In the genomic region with DNA sequence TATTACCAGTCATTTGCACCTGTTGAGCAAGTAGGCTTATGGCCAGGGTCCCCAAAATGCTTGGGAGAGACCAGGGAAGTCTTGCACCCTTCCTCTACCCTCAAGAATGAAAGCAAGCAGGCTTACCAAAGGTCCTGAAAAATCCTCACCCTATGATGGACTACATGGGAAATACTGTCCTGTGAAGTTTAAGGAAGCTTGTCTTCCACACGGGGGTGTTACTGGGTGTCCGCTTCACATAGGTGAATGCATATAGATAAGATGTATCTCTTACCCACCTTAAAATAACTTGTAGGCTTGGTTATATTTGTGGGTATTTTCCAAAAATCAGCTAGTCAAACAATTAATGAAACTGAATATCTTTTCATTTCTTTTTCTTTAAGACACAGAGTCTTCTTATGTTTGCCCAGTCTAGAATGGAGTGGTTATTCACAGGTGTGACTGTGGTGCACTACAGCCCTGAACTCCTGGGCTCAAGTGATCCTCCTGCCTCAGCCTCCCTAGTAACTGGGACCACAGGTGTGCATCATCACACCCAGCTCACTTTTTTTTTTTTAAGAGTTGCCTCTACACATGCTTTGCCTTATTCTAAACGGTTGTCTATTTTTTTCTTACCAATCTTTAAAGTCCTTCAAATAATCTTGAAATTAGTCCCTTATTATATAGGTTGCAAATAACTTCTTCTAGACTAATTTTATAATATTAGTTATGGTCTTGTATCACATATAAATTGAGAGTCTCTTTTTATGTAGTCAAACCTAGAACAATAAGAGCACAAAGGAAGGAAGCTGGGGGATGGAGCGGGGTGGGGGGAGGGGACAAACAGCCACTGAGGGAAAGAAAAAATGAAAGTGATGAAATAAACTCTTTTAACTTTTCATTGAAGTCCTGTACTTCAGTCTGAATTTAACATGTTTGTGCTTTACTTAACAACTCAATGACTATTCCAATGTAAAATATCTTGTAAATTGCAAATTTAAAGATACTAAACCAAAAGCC, we compare ENCODE assay signal across 32 cellular contexts. TPM values are rescaled to one million over a fixed set of nuclear protein-coding genes. Genes with fewer than 3 reads are reported as not detected.
DNase-seq lines count a peak whose midpoint lies in the region; ATAC-seq, FAIRE-seq and TF ChIP-seq lines count a peak whose summit lies in the region.
"Had no signal": no experiment of that assay in that cellular context is flagged by ENCODE, and none has a peak within 500 bp of the region (broad histone marks: within the 10 kb centered on the region; RNA-seq: fewer than 3 reads in every experiment).

No MANE protein-coding gene starts in this region.

- H3K27me3 Mint-ChIP-seq in activated naive CD8-positive, alpha-beta T cell treated with anti-CD3 and anti-CD28 coated beads for 36 hours: no peaks in the 10 kb centered on the region
- no peaks in the 10 kb centered on the region for H3K27me3 Mint-ChIP-seq in activated naive CD8-positive, alpha-beta T cell treated with anti-CD3 and anti-CD28 coated beads, Interleukin-2, amount 50 U/mL, for 24 hours
- H3K27me3 Mint-ChIP-seq: dendritic cell treated with granulocyte-macrophage colony-stimulating factor and Interleukin-4, amounts not matched to agents 40 ng/mL and 50 ng/mL, for 4 days had no signal

- peak overlapping the region; percentile 5 for H3K4me3 Mint-ChIP-seq in activated naive CD8-positive, alpha-beta T cell treated with anti-CD3 and anti-CD28 coated beads for 36 hours
- no peak overlapping the region for H3K4me3 Mint-ChIP-seq in activated naive CD8-positive, alpha-beta T cell treated with anti-CD3 and anti-CD28 coated beads, Interleukin-2, amount 50 U/mL, for 24 hours
- H3K4me3 Mint-ChIP-seq: activated CD4-positive, alpha-beta memory T cell treated with anti-CD3 and anti-CD28 coated beads, Interleukin-2, amount 10 ng/mL, durations not matched to agents 7 days and 5 days; CD14-positive monocyte; dendritic cell treated with granulocyte-macrophage colony-stimulating factor and Interleukin-4, amounts not matched to agents 40 ng/mL and 50 ng/mL, for 4 days; nephron progenitor cell; stimulated activated memory B cell treated with anti-CD40 and anti-IgM and Interleukin-4, amounts not matched to agents 10 μg/mL and 1 μg/mL and 100 μg/mL, for 72 hours had no signal

- no peak for DNase-seq in activated naive CD8-positive, alpha-beta T cell treated with anti-CD3 and anti-CD28 coated beads for 36 hours
- no peak for DNase-seq in activated naive CD8-positive, alpha-beta T cell treated with anti-CD3 and anti-CD28 coated beads, Interleukin-2, amount 50 U/mL, for 24 hours
- DNase-seq in GM20000 (ENCODE audit: low spot score) (peak; percentile 11), OCI-M1 (lab: John Stamatoyannopoulos, UW) (peak; percentile 49), brain microvascular endothelial cell (no peak), SIG-M5 treated with dmso at 0.1 percent for 504 hours (lab: John Stamatoyannopoulos, UW; ENCODE audit: unreplicated experiment) (no peak)
- DNase-seq: activated CD4-positive, alpha-beta memory T cell treated with anti-CD3 and anti-CD28 coated beads, Interleukin-2, amount 10 ng/mL, durations not matched to agents 7 days and 5 days; Calu3; central memory CD4-positive, alpha-beta T cell; EL; erythroblast; hypothalamus; left cardiac atrium; mammary epithelial cell; NCI-H1436 treated with DMSO at 0.1 percent for 48 hours; NCI-H2081 treated with DMSO at 0.1 percent for 48 hours; NCI-H226; NCI-H526 treated with DMSO at 0.1 percent for 48 hours; nephron progenitor cell; SIG-M5; stimulated activated CD4-positive, alpha-beta T cell treated with anti-CD3 and anti-CD28 coated beads, Interleukin-15, amount 100 ng/mL, for 24 hours; upper lobe of left lung had no signal

- no peaks in the 10 kb centered on the region for H3K27me3 ChIP-seq in brain microvascular endothelial cell (replicated peaks)
- H3K27me3 ChIP-seq: suprapubic skin, upper lobe of left lung had no signal

- no peak overlapping the region for H3K27ac ChIP-seq in brain microvascular endothelial cell
- H3K27ac ChIP-seq: suprapubic skin, upper lobe of left lung had no signal

- H3K27ac Mint-ChIP-seq in activated naive CD8-positive, alpha-beta T cell treated with anti-CD3 and anti-CD28 coated beads for 36 hours: peak overlapping the region; percentile 66
- no peak overlapping the region for H3K27ac Mint-ChIP-seq in activated naive CD8-positive, alpha-beta T cell treated with anti-CD3 and anti-CD28 coated beads, Interleukin-2, amount 50 U/mL, for 24 hours
- H3K27ac Mint-ChIP-seq: activated CD4-positive, alpha-beta memory T cell treated with anti-CD3 and anti-CD28 coated beads, Interleukin-2, amount 10 ng/mL, durations not matched to agents 7 days and 5 days; activated T-helper 2 cell treated with anti-CD3 and anti-CD28 coated beads, Interferon-gamma antibody, Interleukin-2, Interleukin-4, amounts not matched to agents 10 μg/mL and 5 μg/mL and 100 μg/mL, durations not matched to agents 14 hours and 24 hours and 36 hours; CD14-positive monocyte; dendritic cell treated with granulocyte-macrophage colony-stimulating factor and Interleukin-4, amounts not matched to agents 40 ng/mL and 50 ng/mL, for 4 days; nephron progenitor cell; stimulated activated memory B cell treated with anti-CD40 and anti-IgM and Interleukin-4, amounts not matched to agents 10 μg/mL and 1 μg/mL and 100 μg/mL, for 72 hours had no signal

- no peak overlapping the region for H3K4me3 ChIP-seq in brain microvascular endothelial cell (ENCODE audit: low read depth, low read length)
- H3K4me3 ChIP-seq: suprapubic skin, upper lobe of left lung had no signal

- no peak for TF ChIP-seq CTCF in GM20000 (IDR thresholded peaks at IDR 0.05; ENCODE audit: extremely low read depth, missing control alignments)
- TF ChIP-seq CTCF in brain microvascular endothelial cell (IDR thresholded peaks at IDR 0.05; ENCODE audit: low read depth, low read length, missing control alignments): no peak

- peaks cover 6% of the 10 kb centered on the region for H3K9me3 Mint-ChIP-seq in activated naive CD8-positive, alpha-beta T cell treated with anti-CD3 and anti-CD28 coated beads for 36 hours
- peaks cover 14% of the 10 kb centered on the region for H3K9me3 Mint-ChIP-seq in activated naive CD8-positive, alpha-beta T cell treated with anti-CD3 and anti-CD28 coated beads, Interleukin-2, amount 50 U/mL, for 24 hours
- H3K9me3 Mint-ChIP-seq: activated CD4-positive, alpha-beta memory T cell treated with anti-CD3 and anti-CD28 coated beads, Interleukin-2, amount 10 ng/mL, durations not matched to agents 7 days and 5 days had no signal

- no peak for ATAC-seq in activated naive CD8-positive, alpha-beta T cell treated with anti-CD3 and anti-CD28 coated beads, Interleukin-2, amount 50 U/mL, for 24 hours
- ATAC-seq: HepG2; left cardiac atrium; stimulated activated memory B cell treated with anti-CD40 and anti-IgM and Interleukin-4, amounts not matched to agents 10 μg/mL and 1 μg/mL and 100 μg/mL, for 72 hours had no signal

- FAIRE-seq in islet of Langerhans (lab: Jason Lieb, UNC): peak; percentile 5
- FAIRE-seq: HepG2, RCC 7860 had no signal

- peaks cover 13% of the 10 kb centered on the region for H3K4me1 Mint-ChIP-seq in activated naive CD8-positive, alpha-beta T cell treated with anti-CD3 and anti-CD28 coated beads for 36 hours
- H3K4me1 Mint-ChIP-seq in activated naive CD8-positive, alpha-beta T cell treated with anti-CD3 and anti-CD28 coated beads, Interleukin-2, amount 50 U/mL, for 24 hours: peaks cover 12% of the 10 kb centered on the region
- H3K4me1 Mint-ChIP-seq: nephron progenitor cell had no signal

- in situ Hi-C loops in brain microvascular endothelial cell (cut with HindIII; ENCODE audit: low pct_ligation_motif_present, low sequenced_read_pairs): no loop called here

- no peaks in the 10 kb centered on the region for H3K36me3 ChIP-seq in brain microvascular endothelial cell (replicated peaks)
- H3K36me3 ChIP-seq: suprapubic skin, upper lobe of left lung had no signal

- peaks cover 5% of the 10 kb centered on the region for H3K36me3 Mint-ChIP-seq in activated naive CD8-positive, alpha-beta T cell treated with anti-CD3 and anti-CD28 coated beads for 36 hours
- peaks cover 3% of the 10 kb centered on the region for H3K36me3 Mint-ChIP-seq in activated naive CD8-positive, alpha-beta T cell treated with anti-CD3 and anti-CD28 coated beads, Interleukin-2, amount 50 U/mL, for 24 hours (ENCODE audit: low read depth)
- H3K36me3 Mint-ChIP-seq: CD14-positive monocyte; stimulated activated memory B cell treated with anti-CD40 and anti-IgM and Interleukin-4, amounts not matched to agents 10 μg/mL and 1 μg/mL and 100 μg/mL, for 72 hours had no signal

RNA-seq across cellular contexts. Expression of a gene that starts 49.0 kb away (rescaled TPM):
- total RNA-seq in activated naive CD8-positive, alpha-beta T cell treated with anti-CD3 and anti-CD28 coated beads for 36 hours: under 1 TPM; 0.06 TPM
- total RNA-seq: activated T-helper 2 cell treated with anti-CD3 and anti-CD28 coated beads, Interferon-gamma antibody, Interleukin-2, Interleukin-4, amounts not matched to agents 10 μg/mL and 5 μg/mL and 100 μg/mL, durations not matched to agents 14 hours and 24 hours and 36 hours; glomerular endothelial cell; HepG2; left cardiac atrium; osteocyte; suprapubic skin had no signal

Comparison
In these comparisons a context has a peak if more than half of its experiments do, and no peak if none do; other contexts are left out.
1. DNase-seq: peak in GM20000 (single experiment) and OCI-M1 (single experiment); none in activated naive CD8-positive, alpha-beta T cell treated with anti-CD3 and anti-CD28 coated beads for 36 hours (single experiment), activated naive CD8-positive, alpha-beta T cell treated with anti-CD3 and anti-CD28 coated beads, Interleukin-2, amount 50 U/mL, for 24 hours (single experiment), brain microvascular endothelial cell (single experiment) and SIG-M5 treated with dmso at 0.1 percent for 504 hours (single experiment).